Comparison of ENCODE assay signal across 8 cellular contexts in the genomic region with DNA sequence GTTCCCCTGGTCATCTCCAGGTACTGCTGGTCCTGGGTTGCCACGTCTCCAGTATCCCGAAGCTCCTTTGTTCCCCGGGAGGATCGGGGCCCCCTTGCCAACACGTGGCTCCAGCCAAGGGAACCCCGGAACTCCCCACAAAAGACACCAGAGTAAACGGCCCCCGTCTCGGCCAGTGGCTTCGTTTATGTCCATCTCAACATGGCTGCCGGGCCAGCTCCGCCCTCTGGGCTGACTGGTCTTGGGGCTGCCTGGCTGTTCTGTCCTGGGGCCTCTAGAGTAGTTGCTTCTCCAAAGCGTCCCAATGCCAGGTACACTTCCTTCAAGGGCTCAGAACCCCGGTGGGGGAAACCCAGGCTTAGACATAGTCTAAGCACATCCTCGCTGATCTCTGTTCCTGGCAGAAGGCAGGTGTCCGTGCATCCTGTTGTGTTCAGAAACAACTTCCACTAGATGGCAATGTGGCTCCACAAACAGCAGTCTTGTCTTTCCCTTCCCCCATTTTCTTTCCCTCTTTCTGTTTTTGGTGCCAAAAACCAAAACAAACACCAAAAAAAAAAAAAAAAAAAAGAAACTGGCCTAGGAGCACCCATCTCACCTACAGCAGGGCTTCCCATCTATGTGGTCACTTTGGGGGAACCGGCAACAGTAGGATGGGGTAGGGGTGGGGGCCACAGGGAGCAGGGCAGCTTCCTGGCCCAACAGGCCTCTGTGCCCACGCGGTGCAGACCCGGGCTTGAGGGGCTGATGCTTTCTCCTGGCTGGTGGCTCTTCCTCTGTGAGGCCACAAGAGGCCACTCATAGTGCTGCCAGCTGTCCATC. TPM values are rescaled to one million over a fixed set of nuclear protein-coding genes. Genes with fewer than 3 reads are reported as not detected.
DNase-seq lines count a peak whose midpoint lies in the region; ATAC-seq and TF ChIP-seq lines count a peak whose summit lies in the region.

No MANE protein-coding gene starts in this region.

- no peak overlapping the region for H3K4me3 ChIP-seq in AG10803 (ENCODE audit: low read length)
- peak overlapping the region; percentile 53 for H3K4me3 ChIP-seq in effector memory CD4-positive, alpha-beta T cell (ENCODE audit: insufficient read depth, low read depth, low read length, poor library complexity, severe bottlenecking)
- H3K4me3 ChIP-seq in stomach = peak overlapping the region in 2 of 4 donors; percentile 53 to 67

- H3K9me3 ChIP-seq in effector memory CD4-positive, alpha-beta T cell (ENCODE audit: control insufficient read depth, low read length) = no peaks in the 10 kb centered on the region
- H3K9me3 ChIP-seq in stomach = no peaks in the 10 kb centered on the region

- no peaks in the 10 kb centered on the region for H3K27me3 ChIP-seq in effector memory CD4-positive, alpha-beta T cell (replicated peaks; ENCODE audit: control insufficient read depth, insufficient read depth, low read length, poor library complexity, severe bottlenecking)
- H3K27me3 ChIP-seq in stomach = peaks cover 0 to 3% (median 0%) of the 10 kb centered on the region in 3 donors

- TF ChIP-seq EP300 in stomach (IDR thresholded peaks at IDR 0.05) = no peak

- H3K4me1 ChIP-seq in effector memory CD4-positive, alpha-beta T cell (ENCODE audit: control insufficient read depth, insufficient read depth, low read length, poor library complexity, severe bottlenecking) = peaks cover 31% of the 10 kb centered on the region
- peaks cover 0 to 47% (median 19%) of the 10 kb centered on the region in 4 donors for H3K4me1 ChIP-seq in stomach

- no peak for TF ChIP-seq POLR2A in stomach (IDR thresholded peaks at IDR 0.05)

- 23 to 55% (median 35%) methylated on average over 9 to 20 of the region's 20 CpGs for WGBS in stomach, 5 donors

- H3K36me3 ChIP-seq in effector memory CD4-positive, alpha-beta T cell (ENCODE audit: control insufficient read depth, insufficient read depth, low read length) = no peaks in the 10 kb centered on the region
- H3K36me3 ChIP-seq in stomach = peaks cover 0 to 7% (median 0%) of the 10 kb centered on the region in 4 donors

- peak; percentile 63 for TF ChIP-seq CTCF in AG10803 (conservative IDR thresholded peaks at IDR 0.05; ENCODE audit: low read length)
- TF ChIP-seq CTCF in stomach (IDR thresholded peaks at IDR 0.05) = peak in 4 of 7 experiments; percentile 18 to 74 (median 40)

- peak; percentile 73 for DNase-seq in AG10803 (ENCODE audit: low read depth)
- DNase-seq in activated CD4-positive, alpha-beta T cell treated with anti-CD3 and anti-CD28 coated beads for 48 hours = peak; percentile 69
- peak; percentile 38 to 70 (median 59) for DNase-seq in effector memory CD4-positive, alpha-beta T cell
- DNase-seq in mucosa of gallbladder (ENCODE audit: low spot score) = peak; percentile 85
- peak; percentile 66 for DNase-seq in stomach
- no peak for DNase-seq in midbrain (lab: John Stamatoyannopoulos, UW)

- intact Hi-C loops in stomach (cut with DNase I; ENCODE audit: low total_unique reads) = loop anchor here (10.0 kb wide), 1 partner anchor 220 kb away; no protein-coding TSS in a partner anchor

- H3K27ac ChIP-seq in effector memory CD4-positive, alpha-beta T cell (ENCODE audit: insufficient read depth, low read length, poor library complexity, severe bottlenecking) = peak overlapping the region; percentile 78
- peak overlapping the region in 4 of 5 donors; percentile 27 to 88 (median 81) for H3K27ac ChIP-seq in stomach

- ATAC-seq in GM19351 (IDR thresholded peaks at IDR 0.05; ENCODE audit: unreplicated experiment) = peak; percentile 34
- ATAC-seq in HG03457 (IDR thresholded peaks at IDR 0.05; ENCODE audit: unreplicated experiment) = peak; percentile 62

RNA-seq across cellular contexts. Expression of a gene that starts 35.3 kb away (rescaled TPM):
- total RNA-seq in mucosa of gallbladder (61.4 TPM), stomach (10 to 100 TPM in 2 of 5 donors, 1 to 10 TPM in 2, not detected in 1; 5.7 to 46.6 (median 13.2) TPM)
- polyA plus RNA-seq in stomach = 10 to 100 TPM; 16.5 to 33.3 (median 30.8) TPM
